Comparison of ENCODE assay signal across 8 cellular contexts in the genomic region with DNA sequence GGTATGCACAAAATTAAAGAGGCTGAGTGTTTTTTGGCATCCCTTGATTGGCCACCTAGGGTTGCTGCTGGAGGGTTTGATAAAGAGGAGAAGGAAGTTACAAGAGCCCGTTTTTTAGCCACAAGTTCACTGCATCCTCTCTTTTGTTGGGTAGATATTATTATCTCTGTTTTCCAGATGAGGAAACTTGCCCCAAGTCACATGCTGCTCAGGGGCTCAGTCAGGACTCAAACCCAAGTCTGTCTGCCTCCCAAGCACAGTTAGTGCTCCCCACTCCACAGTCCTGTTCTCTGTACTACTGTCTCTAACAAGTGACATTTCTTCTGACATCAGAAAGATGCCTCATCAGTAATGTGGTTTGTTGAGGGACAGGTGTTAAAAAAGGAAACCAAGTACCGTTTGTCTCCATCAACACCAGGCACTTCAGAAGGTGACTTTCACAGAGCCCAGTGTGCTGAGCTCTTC. TPM values are rescaled to one million over a fixed set of nuclear protein-coding genes. Genes with fewer than 3 reads are reported as not detected.
DNase-seq lines count a peak whose midpoint lies in the region; ATAC-seq and TF ChIP-seq lines count a peak whose summit lies in the region.

No MANE protein-coding gene starts in this region.

- H3K9ac ChIP-seq in neural progenitor cell = no peak overlapping the region

- H4K20me1 ChIP-seq in neural progenitor cell (ENCODE audit: low read depth) = no peaks in the 10 kb centered on the region

- peaks cover 24% of the 10 kb centered on the region for H3K4me1 Mint-ChIP-seq in neural progenitor cell

- no peak overlapping the region for H3K27ac Mint-ChIP-seq in neural progenitor cell

- peak overlapping the region; percentile 86 for H3K4me3 Mint-ChIP-seq in neural progenitor cell

- H2AFZ ChIP-seq in neural progenitor cell (replicated peaks) = no peak overlapping the region

- peaks cover 18% of the 10 kb centered on the region for H3K27me3 Mint-ChIP-seq in neural progenitor cell (ENCODE audit: insufficient read depth, low read depth)

- no peak overlapping the region for H3K27ac ChIP-seq in neural progenitor cell

- H3K79me2 ChIP-seq in neural progenitor cell (ENCODE audit: low read depth) = no peaks in the 10 kb centered on the region

- H3K4me1 ChIP-seq in neural progenitor cell = no peaks in the 10 kb centered on the region

- ATAC-seq in GM18502 (IDR thresholded peaks at IDR 0.05; ENCODE audit: poor library complexity, unreplicated experiment) (no peak), GM18517 (IDR thresholded peaks at IDR 0.05; ENCODE audit: unreplicated experiment) (no peak), HG03280 (IDR thresholded peaks at IDR 0.05; ENCODE audit: unreplicated experiment) (no peak), HG02678 (IDR thresholded peaks at IDR 0.05; ENCODE audit: unreplicated experiment) (no peak)

- H3K9me3 Mint-ChIP-seq in neural progenitor cell = no peaks in the 10 kb centered on the region

- peaks cover 20% of the 10 kb centered on the region for H3K27me3 ChIP-seq in neural progenitor cell

- H3K36me3 ChIP-seq in neural progenitor cell = no peaks in the 10 kb centered on the region

- peaks cover 10% of the 10 kb centered on the region for H3K36me3 Mint-ChIP-seq in neural progenitor cell

- H3F3A ChIP-seq in neural progenitor cell (ENCODE audit: low read depth) = peaks cover 39% of the 10 kb centered on the region

- no peaks in the 10 kb centered on the region for H3K9me3 ChIP-seq in neural progenitor cell (ENCODE audit: low read depth)

- DNase-seq in LNCaP clone FGC (ENCODE audit: low read depth) = no peak
- DNase-seq in activated T-cell treated with anti-CD3 and anti-CD28 coated beads, Interleukin-2, amount 50 U/mL, for 48 hours = peak; percentile 43 to 47
- DNase-seq in neural progenitor cell (ENCODE audit: low spot score) = no peak

- H3K4me2 ChIP-seq in neural progenitor cell = no peak overlapping the region

- TF ChIP-seq CTCF in GM12875 (IDR thresholded peaks at IDR 0.05; ENCODE audit: borderline replicate concordance, insufficient read depth, low read depth, low read length) = no peak
- TF ChIP-seq CTCF in LNCaP clone FGC (IDR thresholded peaks at IDR 0.05; ENCODE audit: control insufficient read depth, extremely low read depth, insufficient read depth) = no peak
- no peak for TF ChIP-seq CTCF in neural progenitor cell (IDR thresholded peaks at IDR 0.05)

- peak overlapping the region; percentile 69 for H3K4me3 ChIP-seq in GM12875 (ENCODE audit: low read depth, low read length)
- H3K4me3 ChIP-seq in LNCaP clone FGC (ENCODE audit: low read depth, low read length) = peak overlapping the region; percentile 58
- no peak overlapping the region for H3K4me3 ChIP-seq in neural progenitor cell

RNA-seq across cellular contexts. Expression of a gene that starts 1.4 kb away (rescaled TPM):
- 4.1 and 9.0 TPM in 2 replicates for total RNA-seq in neural progenitor cell (ENCODE audit: low replicate concordance)

RNA-seq across cellular contexts. Expression of a gene that starts 23.5 kb away (rescaled TPM):
- 99.8 and 113 TPM in 2 replicates for total RNA-seq in neural progenitor cell (ENCODE audit: low replicate concordance)

Comparison
In these comparisons a context has a peak if more than half of its experiments do, and no peak if none do; other contexts are left out.
1. DNase-seq: peak in activated T-cell treated with anti-CD3 and anti-CD28 coated beads, Interleukin-2, amount 50 U/mL, for 48 hours (2 of 2); none in LNCaP clone FGC (single experiment) and neural progenitor cell (single experiment).